In genomic region chr2:181790716-181791649, GRCh38 we compare ENCODE assay signal across 8 cellular contexts.
DNase-seq lines count a peak whose midpoint lies in the region; ATAC-seq and TF ChIP-seq lines count a peak whose summit lies in the region.

No MANE protein-coding gene starts in this region.

- H3K9me3 ChIP-seq in heart left ventricle = peaks cover 0 to 14% (median 5%) of the 10 kb centered on the region in 12 donors
- H3K9me3 ChIP-seq in skeletal muscle satellite cell (replicated peaks; ENCODE audit: low read length) = no peaks in the 10 kb centered on the region

- H3K36me3 ChIP-seq in heart left ventricle (no peaks in the 10 kb centered on the region), skeletal muscle satellite cell (ENCODE audit: insufficient read depth, low read length) (no peaks in the 10 kb centered on the region)

- H3K9ac ChIP-seq in skeletal muscle satellite cell (ENCODE audit: low read depth, low read length) = peak overlapping the region; percentile 28

- H3K4me1 ChIP-seq in heart left ventricle = no peaks in the 10 kb centered on the region
- H3K4me1 ChIP-seq in skeletal muscle satellite cell (ENCODE audit: control insufficient read depth, insufficient read depth, low read length) = peaks cover 42% of the 10 kb centered on the region

- ATAC-seq in heart left ventricle (peak in 3 of 4 donors; percentile 33 to 48 (median 43)), left ventricle myocardium superior (no peak), HG02840 (IDR thresholded peaks at IDR 0.05; ENCODE audit: low FRiP score, unreplicated experiment) (peak; percentile 98)

- H3K4me2 ChIP-seq in skeletal muscle satellite cell (ENCODE audit: low read length) = peak overlapping the region; percentile 41

- H3K27me3 ChIP-seq in heart left ventricle (no peaks in the 10 kb centered on the region), skeletal muscle satellite cell (ENCODE audit: control insufficient read depth, insufficient read depth, low read length) (no peaks in the 10 kb centered on the region)

- TF ChIP-seq POLR2A in heart left ventricle (IDR thresholded peaks at IDR 0.05) = no peak

- TF ChIP-seq CTCF in heart left ventricle (IDR thresholded peaks at IDR 0.05) = no peak
- no peak for TF ChIP-seq CTCF in choroid plexus epithelial cell (conservative IDR thresholded peaks at IDR 0.05; ENCODE audit: low read depth, low read length)

- no peak overlapping the region for H3K27ac ChIP-seq in heart left ventricle

- WGBS in heart left ventricle, 4 donors = 62 to 83% (median 68%) methylated on average over 10 of the region's 10 CpGs

- DNase-seq in heart left ventricle (no peak), left ventricle myocardium superior (no peak), NCI-H748 (lab: John Stamatoyannopoulos, UW; ENCODE audit: unreplicated experiment) (peak; percentile 56), choroid plexus epithelial cell (ENCODE audit: low read depth) (peak; percentile 97), NCI-H187 (lab: John Stamatoyannopoulos, UW) (no peak), NCI-H2029 (lab: John Stamatoyannopoulos, UW) (no peak)

- intact Hi-C loops in heart left ventricle (cut with DNase I) (no loop called here), left ventricle myocardium superior (cut with micrococcal nuclease) (no loop called here)

- no peak overlapping the region for H3K4me3 ChIP-seq in heart left ventricle
- no peak overlapping the region for H3K4me3 ChIP-seq in choroid plexus epithelial cell (ENCODE audit: low read depth, low read length)
- peak overlapping the region; percentile 5 for H3K4me3 ChIP-seq in skeletal muscle satellite cell (ENCODE audit: low read length)

Comparison
In these comparisons a context has a peak if more than half of its experiments do, and no peak if none do; other contexts are left out.
1. DNase-seq: peak in NCI-H748 (single experiment) and choroid plexus epithelial cell (single experiment); none in heart left ventricle (0 of 5), left ventricle myocardium superior (single experiment), NCI-H187 (0 of 2) and NCI-H2029 (single experiment).